8 cellular contexts compared by ENCODE assay signal in the genomic region with DNA sequence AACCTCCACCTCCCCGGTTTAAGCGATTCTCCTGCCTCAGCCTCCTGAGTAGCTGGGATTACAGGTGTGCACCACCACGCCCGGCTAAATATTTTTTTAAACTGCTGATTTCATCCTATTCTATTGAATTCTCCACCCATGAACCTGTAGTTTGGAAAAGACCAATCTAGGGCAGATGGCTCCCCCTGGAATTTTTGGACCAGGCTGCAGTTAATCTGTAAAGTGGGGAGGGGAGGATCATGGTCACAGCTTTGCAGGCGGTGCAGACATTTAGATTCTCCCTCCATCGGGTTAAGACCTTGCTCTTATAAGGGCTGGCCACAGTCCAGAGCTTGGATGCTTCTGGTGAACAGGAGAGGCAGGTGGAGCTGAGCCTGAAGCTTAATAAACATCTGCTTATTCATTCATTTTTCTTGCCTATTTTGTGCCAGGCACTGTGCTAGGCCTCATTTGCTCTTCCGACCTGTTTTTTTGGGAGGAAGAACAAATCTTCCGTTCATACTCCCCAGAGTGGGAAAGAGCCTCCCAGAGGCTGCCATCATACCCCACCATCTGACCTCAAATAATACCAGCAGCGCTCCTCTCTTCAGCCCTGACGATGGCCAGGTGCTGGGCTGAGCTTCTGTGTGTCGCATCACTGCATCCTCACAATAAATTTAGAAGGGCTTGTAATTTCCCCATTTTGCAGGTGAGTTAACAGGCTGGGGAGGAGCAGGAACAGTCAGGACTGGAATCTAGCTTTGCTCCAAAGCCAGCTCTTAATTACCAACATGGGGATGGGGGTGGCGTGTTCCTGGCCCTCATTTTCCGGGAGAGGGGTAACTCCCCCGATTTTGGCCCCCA. TPM values are rescaled to one million over a fixed set of nuclear protein-coding genes. Genes with fewer than 3 reads are reported as not detected.
DNase-seq lines count a peak whose midpoint lies in the region; ATAC-seq, FAIRE-seq and TF ChIP-seq lines count a peak whose summit lies in the region.

No MANE protein-coding gene starts in this region.

- H3K4me1 Mint-ChIP-seq in CD14-positive monocyte = peaks cover 47% of the 10 kb centered on the region
- peaks cover 22 to 57% (median 44%) of the 10 kb centered on the region in 7 donors for H3K4me1 Mint-ChIP-seq in naive thymus-derived CD4-positive, alpha-beta T cell

- H3K27me3 Mint-ChIP-seq in CD14-positive monocyte (ENCODE audit: low read depth in 3 of 3) = peaks cover 7 to 23% (median 15%) of the 10 kb centered on the region in 3 donors
- H3K27me3 Mint-ChIP-seq in naive thymus-derived CD4-positive, alpha-beta T cell = no peaks in the 10 kb centered on the region

- no peak for DNase-seq in CD14-positive monocyte (ENCODE audit: low spot score)
- DNase-seq in bronchial epithelial cell (ENCODE audit: low read depth) = no peak
- DNase-seq in naive thymus-derived CD4-positive, alpha-beta T cell = no peak
- DNase-seq in NCI-H1436 (lab: John Stamatoyannopoulos, UW) = no peak
- DNase-seq in activated CD4-positive, CD25-positive, alpha-beta regulatory T cell treated with anti-CD3 and anti-CD28 coated beads, Interleukin-2, amount 50 U/mL, for 72 hours = no peak

- peaks cover 0 to 6% (median under 1%) of the 10 kb centered on the region in 7 donors for H3K9me3 Mint-ChIP-seq in CD14-positive monocyte
- H3K9me3 Mint-ChIP-seq in naive thymus-derived CD4-positive, alpha-beta T cell = no peaks in the 10 kb centered on the region

- H3K4me3 Mint-ChIP-seq in CD14-positive monocyte = peak overlapping the region; percentile 86 to 91
- peak overlapping the region; percentile 83 to 91 (median 89) for H3K4me3 Mint-ChIP-seq in naive thymus-derived CD4-positive, alpha-beta T cell

- ATAC-seq in naive thymus-derived CD4-positive, alpha-beta T cell = no peak
- ATAC-seq in HG02840 (IDR thresholded peaks at IDR 0.05; ENCODE audit: low FRiP score, unreplicated experiment) = no peak
- ATAC-seq in GM21786 (IDR thresholded peaks at IDR 0.05; ENCODE audit: unreplicated experiment) = no peak

- intact Hi-C loops in CD14-positive monocyte (cut with micrococcal nuclease) = no loop called here
- intact Hi-C loops in naive thymus-derived CD4-positive, alpha-beta T cell (cut with micrococcal nuclease) = no loop called here

- H3K36me3 Mint-ChIP-seq in CD14-positive monocyte = peaks cover 10 to 28% of the 10 kb centered on the region in 2 donors
- H3K36me3 Mint-ChIP-seq in naive thymus-derived CD4-positive, alpha-beta T cell = peaks cover 0 to 14% (median 0%) of the 10 kb centered on the region in 5 donors

- H3K9me3 ChIP-seq in HUES6 (ENCODE audit: control insufficient read depth, insufficient read depth, low read depth, low read length) = no peaks in the 10 kb centered on the region
- H3K9me3 ChIP-seq in naive thymus-derived CD4-positive, alpha-beta T cell (ENCODE audit: control insufficient read depth in 2 of 3, low read length in 3 of 3) = no peaks in the 10 kb centered on the region

- H3K27ac Mint-ChIP-seq in CD14-positive monocyte = peak overlapping the region in 1 of 7 donors; percentile 23
- peak overlapping the region; percentile 11 to 90 (median 82) for H3K27ac Mint-ChIP-seq in naive thymus-derived CD4-positive, alpha-beta T cell

- H3K9ac ChIP-seq in HUES6 (ENCODE audit: low read length) = peak overlapping the region; percentile 93

- TF ChIP-seq CTCF in CD14-positive monocyte (IDR thresholded peaks at IDR 0.05) (no peak), bronchial epithelial cell (IDR thresholded peaks at IDR 0.05; ENCODE audit: insufficient read depth, low read length, severe bottlenecking) (no peak)

- no peak for FAIRE-seq in bronchial epithelial cell (lab: Jason Lieb, UNC)

- H3K36me3 ChIP-seq in HUES6 (ENCODE audit: control insufficient read depth, insufficient read depth, low read length) = peaks cover 16% of the 10 kb centered on the region
- peaks cover 3% of the 10 kb centered on the region for H3K36me3 ChIP-seq in bronchial epithelial cell (ENCODE audit: control insufficient read depth, insufficient read depth, low read length)
- H3K36me3 ChIP-seq in naive thymus-derived CD4-positive, alpha-beta T cell (ENCODE audit: control insufficient read depth in 2 of 3, insufficient read depth in 3 of 3, low read length in 3 of 3) = peaks cover 0 to 14% (median 0%) of the 10 kb centered on the region in 3 experiments

- POLR2A ChIA-PET in naive thymus-derived CD4-positive, alpha-beta T cell (lab: Charles Lee) = interaction anchor here (0.5 to 9.2 kb wide), 8 partner anchors 9 to 1180 kb away, joined by 3 to 154 read pairs (median 3); a partner anchor contains a TSS

- H3K27ac ChIP-seq in HUES6 (ENCODE audit: low read depth, low read length) = no peak overlapping the region
- peak overlapping the region; percentile 76 for H3K27ac ChIP-seq in naive thymus-derived CD4-positive, alpha-beta T cell (ENCODE audit: low read depth, low read length)

- CTCF ChIA-PET in naive thymus-derived CD4-positive, alpha-beta T cell (lab: Charles Lee) = interaction anchor here (1.2 to 1.4 kb wide), 2 partner anchors 11 to 14 kb away, joined by 6 to 15 read pairs; no protein-coding TSS in a partner anchor

- no peaks in the 10 kb centered on the region for H3K27me3 ChIP-seq in HUES6 (ENCODE audit: control insufficient read depth, insufficient read depth, low read length)
- H3K27me3 ChIP-seq in bronchial epithelial cell (ENCODE audit: control insufficient read depth, insufficient read depth, low read length) = no peaks in the 10 kb centered on the region
- no peaks in the 10 kb centered on the region for H3K27me3 ChIP-seq in naive thymus-derived CD4-positive, alpha-beta T cell (ENCODE audit: control insufficient read depth in 2 of 2, insufficient read depth in 2 of 2, low read length in 2 of 2)

- peaks cover 16% of the 10 kb centered on the region for H3K4me1 ChIP-seq in HUES6 (ENCODE audit: control insufficient read depth, insufficient read depth, low read length)
- peaks cover 21 to 22% of the 10 kb centered on the region in 2 donors for H3K4me1 ChIP-seq in naive thymus-derived CD4-positive, alpha-beta T cell (ENCODE audit: control insufficient read depth in 2 of 2, insufficient read depth in 2 of 2, low read length in 2 of 2)

- H3K4me3 ChIP-seq in HUES6 (ENCODE audit: low read depth, low read length) (peak overlapping the region; percentile 89), bronchial epithelial cell (ENCODE audit: low read depth, low read length) (peak overlapping the region; percentile 76)
- H3K4me3 ChIP-seq in naive thymus-derived CD4-positive, alpha-beta T cell (ENCODE audit: low read length) = peak overlapping the region; percentile 75

RNA-seq across cellular contexts. Expression of a gene that starts 0.9 kb away (rescaled TPM):
- 1 to 10 TPM in 1 of 2 donors, under 1 TPM in 1; 0.74 to 1.2 TPM for polyA plus RNA-seq in CD14-positive monocyte
- 2.6 and 2.9 TPM in 2 replicates for total RNA-seq in bronchial epithelial cell
- total RNA-seq in naive thymus-derived CD4-positive, alpha-beta T cell = 1 to 10 TPM; 3.4 to 9.6 (median 4.0) TPM
- 1 to 10 TPM; 2.1 to 2.7 TPM for polyA plus RNA-seq in naive thymus-derived CD4-positive, alpha-beta T cell

RNA-seq across cellular contexts. Expression of a gene that starts 3.7 kb away (rescaled TPM):
- polyA plus RNA-seq in CD14-positive monocyte = 10 to 100 TPM; 29.4 to 31.6 TPM
- 9.6 and 19.2 TPM in 2 replicates for total RNA-seq in bronchial epithelial cell
- total RNA-seq in naive thymus-derived CD4-positive, alpha-beta T cell = 10 to 100 TPM; 27.0 to 35.8 (median 32.1) TPM
- polyA plus RNA-seq in naive thymus-derived CD4-positive, alpha-beta T cell = 10 to 100 TPM; 36.7 to 39.5 TPM

RNA-seq across cellular contexts. Expression of a gene that starts 6.3 kb away (rescaled TPM):
- polyA plus RNA-seq in CD14-positive monocyte = 10 to 100 TPM in 1 of 2 donors, 1 to 10 TPM in 1; 9.7 to 10.7 TPM
- 2.4 and 2.7 TPM in 2 replicates for total RNA-seq in bronchial epithelial cell
- total RNA-seq in naive thymus-derived CD4-positive, alpha-beta T cell = 100 to 1,000 TPM in 2 of 5 experiments, 10 to 100 TPM in 3; 45.2 to 109 (median 65.3) TPM
- polyA plus RNA-seq in naive thymus-derived CD4-positive, alpha-beta T cell = 10 to 100 TPM; 14.6 to 20.4 TPM

RNA-seq across cellular contexts. Expression of a gene that starts 7.7 kb away (rescaled TPM):
- 1 to 10 TPM; 5.3 to 5.4 TPM for polyA plus RNA-seq in CD14-positive monocyte
- 121 and 140 TPM in 2 replicates for total RNA-seq in bronchial epithelial cell
- 100 to 1,000 TPM; 253 to 284 (median 266) TPM for total RNA-seq in naive thymus-derived CD4-positive, alpha-beta T cell
- 1 to 10 TPM; 5.7 to 9.8 TPM for polyA plus RNA-seq in naive thymus-derived CD4-positive, alpha-beta T cell

RNA-seq across cellular contexts. Expression of a gene that starts 22.7 kb away (rescaled TPM):
- polyA plus RNA-seq in CD14-positive monocyte = 1 to 10 TPM; 1.5 to 2.4 TPM
- 5.0 and 5.1 TPM in 2 replicates for total RNA-seq in bronchial epithelial cell
- total RNA-seq in naive thymus-derived CD4-positive, alpha-beta T cell = 10 to 100 TPM in 2 of 5 experiments, 1 to 10 TPM in 3; 5.1 to 17.1 (median 9.0) TPM
- polyA plus RNA-seq in naive thymus-derived CD4-positive, alpha-beta T cell = 1 to 10 TPM in 1 of 2 donors, under 1 TPM in 1; 0.65 to 2.0 TPM

Comparison
In these comparisons a context has a peak if more than half of its experiments do, and no peak if none do; other contexts are left out.
1. RNA of a gene that starts 6.3 kb away (total RNA-seq): 45.2 to 109 TPM in naive thymus-derived CD4-positive, alpha-beta T cell; 2.4 to 2.7 TPM in bronchial epithelial cell; every median in the first group is over 10 times any median in the second.
2. Peak in every context shown above with its lines, with median percentiles within 50 percentile points of each other: H3K4me3 ChIP-seq.